In genomic region chr17:21685061-21685795, GRCh38 we compare ENCODE assay signal across 18 cellular contexts. TPM values are rescaled to one million over a fixed set of nuclear protein-coding genes. Genes with fewer than 3 reads are reported as not detected.
"Had no signal": no experiment of that assay in that cellular context is flagged by ENCODE, and none has a peak within 500 bp of the region (broad histone marks: within the 10 kb centered on the region; RNA-seq: fewer than 3 reads in every experiment).

No MANE protein-coding gene starts in this region.

RNA-seq across cellular contexts. Expression of gene KCNJ18, which starts 7.1 kb away (rescaled TPM):
- total RNA-seq: activated CD4-positive, alpha-beta memory T cell treated with anti-CD3 and anti-CD28 coated beads, Interleukin-2, amount 10 ng/mL, durations not matched to agents 7 days and 5 days; activated CD4-positive, alpha-beta T cell treated with anti-CD3 and anti-CD28 coated beads for 36 hours; activated CD4-positive, alpha-beta T cell treated with anti-CD3 and anti-CD28 coated beads, Interleukin-2, amount 10 ng/mL, durations not matched to agents 7 days and 5 days; activated CD8-positive, alpha-beta memory T cell treated with anti-CD3 and anti-CD28 coated beads, Interleukin-2, amount 10 ng/mL, durations not matched to agents 7 days and 5 days; activated CD8-positive, alpha-beta T cell treated with anti-CD3 and anti-CD28 coated beads, Interleukin-2, amount 10 ng/mL, durations not matched to agents 7 days and 5 days; activated naive CD4-positive, alpha-beta T cell treated with anti-CD3 and anti-CD28 coated beads for 36 hours; activated naive CD4-positive, alpha-beta T cell treated with anti-CD3 and anti-CD28 coated beads, Interleukin-2, amount 50 U/mL, for 72 hours; activated T-helper 2 cell treated with anti-CD3 and anti-CD28 coated beads, Interferon-gamma antibody, Interleukin-2, Interleukin-4, amounts not matched to agents 10 μg/mL and 5 μg/mL and 100 μg/mL, durations not matched to agents 14 hours and 24 hours and 36 hours; adrenal gland; ascending aorta; bronchial epithelial cell; cardiac muscle cell; chondrocyte; T-cell; T-helper 1 cell treated with Interleukin-12 subunit alpha and Interleukin-12 subunit beta and Interleukin-4 antibody, amounts not matched to agents 30 ng/mL and 1 ng/mL, for 36 hours; T-helper 17 cell; T-helper 2 cell treated with Interferon-gamma antibody and Interleukin-4, amounts not matched to agents 100 ng/mL and 5 ng/mL, for 36 hours; WTC11 had no signal
- polyA plus RNA-seq: adrenal gland, cardiac muscle cell had no signal
